25 cellular contexts compared by ENCODE assay signal in the genomic region with DNA sequence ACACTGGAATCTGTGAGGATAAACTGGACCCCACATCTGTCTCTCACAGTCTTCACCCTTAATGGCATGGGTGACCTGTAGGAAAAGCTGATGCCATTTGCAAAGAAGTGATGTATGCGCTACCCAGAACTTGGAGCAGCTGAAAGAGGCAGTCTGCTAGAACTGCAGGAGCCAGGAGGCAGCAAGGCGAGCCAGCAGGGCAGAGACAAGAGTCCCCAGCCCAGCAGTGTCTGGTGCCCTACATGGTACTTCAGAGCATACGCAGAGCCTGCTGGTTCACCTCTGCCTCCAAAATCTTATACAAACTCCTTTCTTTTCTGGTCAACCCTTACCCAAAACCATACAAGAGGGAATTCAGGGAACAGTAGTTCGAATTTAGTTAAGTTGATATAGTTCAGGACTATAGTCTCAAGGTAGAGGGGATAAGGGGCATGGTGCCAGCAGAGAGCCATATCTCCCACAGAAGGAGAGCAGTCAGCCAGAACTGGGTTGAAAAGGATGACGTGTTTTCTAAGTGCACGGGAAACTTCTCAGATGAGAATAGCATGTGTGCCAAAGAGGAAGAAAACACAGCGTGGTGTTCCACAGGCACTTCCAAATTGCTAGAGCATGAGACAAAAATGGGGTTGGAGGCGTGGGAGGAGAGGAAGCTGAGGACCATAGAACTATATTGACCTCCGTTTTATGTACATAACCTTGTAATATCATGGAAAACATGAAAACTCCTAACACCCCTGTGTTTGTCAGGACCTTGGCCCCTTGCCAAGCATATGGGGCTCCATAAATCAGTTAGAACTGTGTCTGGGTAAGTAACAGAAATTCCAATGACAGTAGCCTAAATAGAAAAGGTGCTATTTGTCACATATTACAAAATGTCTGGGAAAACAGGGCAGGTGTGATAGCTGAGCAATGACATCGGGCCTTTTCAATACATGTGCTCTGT.
A peak's percentile ranks its signal among the peaks of the same experiment; 100 is the strongest.
DNase-seq lines count a peak whose midpoint lies in the region; ATAC-seq and TF ChIP-seq lines count a peak whose summit lies in the region.
"Had no signal": no experiment of that assay in that cellular context is flagged by ENCODE, and none has a peak within 500 bp of the region (broad histone marks: within the 10 kb centered on the region; RNA-seq: fewer than 3 reads in every experiment).

No MANE protein-coding gene starts in this region.

- no peaks in the 10 kb centered on the region for H3K4me1 Mint-ChIP-seq in activated T-helper 17 cell treated with anti-CD3 and anti-CD28 coated beads, Interleukin-2, amount 50 U/mL, for 72 hours
- no peaks in the 10 kb centered on the region for H3K4me1 Mint-ChIP-seq in activated naive CD8-positive, alpha-beta T cell treated with anti-CD3 and anti-CD28 coated beads, Interleukin-2, amount 50 U/mL, for 24 hours
- H3K4me1 Mint-ChIP-seq: activated naive CD8-positive, alpha-beta T cell treated with anti-CD3 and anti-CD28 coated beads, Interleukin-2, amount 10 ng/mL, durations not matched to agents 7 days and 5 days; memory B cell; T-helper 17 cell; WTC11 had no signal

- no peak for TF ChIP-seq POLR2A in thyroid gland (IDR thresholded peaks at IDR 0.05)

- no peak overlapping the region for H2AFZ ChIP-seq in SK-N-SH (ENCODE audit: low read depth)

- no peak overlapping the region for H3K27ac Mint-ChIP-seq in activated T-helper 17 cell treated with anti-CD3 and anti-CD28 coated beads, Interleukin-2, amount 50 U/mL, for 72 hours
- H3K27ac Mint-ChIP-seq in activated naive CD8-positive, alpha-beta T cell treated with anti-CD3 and anti-CD28 coated beads, Interleukin-2, amount 50 U/mL, for 24 hours, result no peak overlapping the region
- H3K27ac Mint-ChIP-seq: activated CD8-positive, alpha-beta T cell treated with anti-CD3 and anti-CD28 coated beads for 36 hours; activated naive CD8-positive, alpha-beta T cell treated with anti-CD3 and anti-CD28 coated beads, Interleukin-2, amount 10 ng/mL, durations not matched to agents 7 days and 5 days; memory B cell; natural killer cell treated with Interleukin-12 subunit alpha and Interleukin-12 subunit beta and Interleukin-15 and Interleukin-18, amount 100 ng/mL, for 72 hours; T-helper 17 cell; WTC11 had no signal

- H3K4me1 ChIP-seq in SK-N-SH (ENCODE audit: control insufficient read depth in 1 of 2, insufficient read depth in 2 of 2, low read depth in 1 of 2, low read length in 1 of 2) (peaks cover 0 to 7% of the 10 kb centered on the region in 2 experiments; a peak in 1 of 4 replicates), ascending aorta (peaks cover 5 to 15% of the 10 kb centered on the region in 2 donors), thyroid gland (peaks cover 16 to 23% of the 10 kb centered on the region in 2 donors)
- H3K4me1 ChIP-seq: BLaER1 had no signal

- DNase-seq in SK-N-SH (peak; percentile 12), ascending aorta (ENCODE audit: low spot score in 2 of 2) (no peak), kidney glomerular epithelial cell (lab: John Stamatoyannopoulos, UW) (peak; percentile 34), thyroid gland (peak; percentile 81 to 87), T1000 (lab: John Stamatoyannopoulos, UW) (no peak)
- DNase-seq in activated naive CD8-positive, alpha-beta T cell treated with anti-CD3 and anti-CD28 coated beads, Interleukin-2, amount 50 U/mL, for 24 hours, result no peak
- DNase-seq: 8988T; activated CD8-positive, alpha-beta T cell treated with anti-CD3 and anti-CD28 coated beads for 36 hours; activated naive CD8-positive, alpha-beta T cell treated with anti-CD3 and anti-CD28 coated beads, Interleukin-2, amount 10 ng/mL, durations not matched to agents 7 days and 5 days; central memory CD4-positive, alpha-beta T cell; effector CD8-positive, alpha-beta T cell; glutamatergic neuron; NCI-H1436 treated with DMSO at 0.1 percent for 48 hours; NCI-H510A treated with DMSO at 0.1 percent for 48 hours; SIG-M5; stimulated activated CD4-positive, alpha-beta T cell treated with anti-CD3 and anti-CD28 coated beads, Interleukin-12 subunit alpha, Interleukin-12 subunit beta, amount 100 ng/mL, for 4 hours; T-helper 17 cell had no signal

- H3K9me3 ChIP-seq in SK-N-SH (no peaks in the 10 kb centered on the region), ascending aorta (no peaks in the 10 kb centered on the region), thyroid gland (no peaks in the 10 kb centered on the region)
- H3K9me3 ChIP-seq: BLaER1, esophagus muscularis mucosa had no signal

- H3K4me3 Mint-ChIP-seq in activated T-helper 17 cell treated with anti-CD3 and anti-CD28 coated beads, Interleukin-2, amount 50 U/mL, for 72 hours, result no peak overlapping the region
- H3K4me3 Mint-ChIP-seq in activated naive CD8-positive, alpha-beta T cell treated with anti-CD3 and anti-CD28 coated beads, Interleukin-2, amount 50 U/mL, for 24 hours, result no peak overlapping the region
- H3K4me3 Mint-ChIP-seq: activated CD8-positive, alpha-beta T cell treated with anti-CD3 and anti-CD28 coated beads for 36 hours; activated naive CD8-positive, alpha-beta T cell treated with anti-CD3 and anti-CD28 coated beads, Interleukin-2, amount 10 ng/mL, durations not matched to agents 7 days and 5 days; memory B cell; natural killer cell treated with Interleukin-12 subunit alpha and Interleukin-12 subunit beta and Interleukin-15 and Interleukin-18, amount 100 ng/mL, for 72 hours; T-helper 17 cell; WTC11 had no signal

- no peaks in the 10 kb centered on the region for H3K36me3 Mint-ChIP-seq in activated T-helper 17 cell treated with anti-CD3 and anti-CD28 coated beads, Interleukin-2, amount 50 U/mL, for 72 hours (ENCODE audit: low read depth)
- no peaks in the 10 kb centered on the region for H3K36me3 Mint-ChIP-seq in activated naive CD8-positive, alpha-beta T cell treated with anti-CD3 and anti-CD28 coated beads, Interleukin-2, amount 50 U/mL, for 24 hours (ENCODE audit: low read depth)
- H3K36me3 Mint-ChIP-seq: activated naive CD8-positive, alpha-beta T cell treated with anti-CD3 and anti-CD28 coated beads, Interleukin-2, amount 10 ng/mL, durations not matched to agents 7 days and 5 days; memory B cell; natural killer cell treated with Interleukin-12 subunit alpha and Interleukin-12 subunit beta and Interleukin-15 and Interleukin-18, amount 100 ng/mL, for 72 hours had no signal

- H3K27ac ChIP-seq in SK-N-SH (ENCODE audit: low read depth in 2 of 2, low read length in 1 of 2) (no peak overlapping the region), ascending aorta (peak overlapping the region; percentile 53 to 68), thyroid gland (peak overlapping the region; percentile 57 to 78 (median 65))
- H3K27ac ChIP-seq: BLaER1, tibial nerve had no signal

- H3K79me2 ChIP-seq in SK-N-SH (ENCODE audit: insufficient read depth), result no peaks in the 10 kb centered on the region

- H3K9ac ChIP-seq in SK-N-SH, result no peak overlapping the region
- H3K9ac ChIP-seq: BLaER1 had no signal

- TF ChIP-seq RAD21 in SK-N-SH (IDR thresholded peaks at IDR 0.05; ENCODE audit: low read length), result no peak

- no peaks in the 10 kb centered on the region for H3K36me3 ChIP-seq in SK-N-SH (replicated peaks in 1 of 2; ENCODE audit: control insufficient read depth in 1 of 2, insufficient read depth in 2 of 2, low read length in 1 of 2)
- H3K36me3 ChIP-seq in ascending aorta, result no peaks in the 10 kb centered on the region
- H3K36me3 ChIP-seq in thyroid gland, result no peaks in the 10 kb centered on the region
- H3K36me3 ChIP-seq: BLaER1, esophagus muscularis mucosa, tibial nerve had no signal

- POLR2A ChIA-PET in SK-N-SH (lab: Yijun Ruan, JAX), result interaction anchor here (0.6 kb wide), 1 partner anchor 100 kb away, joined by 3 read pairs; no protein-coding TSS in a partner anchor

- no peak for TF ChIP-seq EP300 in SK-N-SH (IDR thresholded peaks at IDR 0.05; ENCODE audit: borderline replicate concordance in 1 of 2, low read depth in 1 of 2, low read length in 1 of 2)

- no peak overlapping the region for H3K4me2 ChIP-seq in SK-N-SH
- H3K4me2 ChIP-seq: BLaER1 had no signal

- H4K20me1 ChIP-seq in SK-N-SH (ENCODE audit: insufficient read depth), result no peaks in the 10 kb centered on the region
- H4K20me1 ChIP-seq: BLaER1 had no signal

- peaks cover 5% of the 10 kb centered on the region for H3K9me3 Mint-ChIP-seq in activated T-helper 17 cell treated with anti-CD3 and anti-CD28 coated beads, Interleukin-2, amount 50 U/mL, for 72 hours
- peaks cover 15% of the 10 kb centered on the region for H3K9me3 Mint-ChIP-seq in activated naive CD8-positive, alpha-beta T cell treated with anti-CD3 and anti-CD28 coated beads, Interleukin-2, amount 50 U/mL, for 24 hours
- H3K9me3 Mint-ChIP-seq: activated CD8-positive, alpha-beta T cell treated with anti-CD3 and anti-CD28 coated beads for 36 hours; memory B cell; natural killer cell treated with Interleukin-12 subunit alpha and Interleukin-12 subunit beta and Interleukin-15 and Interleukin-18, amount 100 ng/mL, for 72 hours had no signal

- ATAC-seq in SK-N-SH treated with all-trans-retinoic acid at 6 μM for 48 hours, result no peak
- ATAC-seq in activated T-helper 17 cell treated with anti-CD3 and anti-CD28 coated beads, Interleukin-2, amount 50 U/mL, for 72 hours (replicated peaks), result no peak
- no peak for ATAC-seq in activated naive CD8-positive, alpha-beta T cell treated with anti-CD3 and anti-CD28 coated beads, Interleukin-2, amount 50 U/mL, for 24 hours
- ATAC-seq: activated CD8-positive, alpha-beta T cell treated with anti-CD3 and anti-CD28 coated beads for 36 hours; natural killer cell treated with Interleukin-12 subunit alpha and Interleukin-12 subunit beta and Interleukin-15 and Interleukin-18, amount 100 ng/mL, for 72 hours; T-helper 17 cell had no signal

- H3K4me3 ChIP-seq in SK-N-SH (ENCODE audit: low read depth in 2 of 2, low read length in 1 of 2) (no peak overlapping the region), ascending aorta (no peak overlapping the region), thyroid gland (replicated peaks in 1 of 3) (no peak overlapping the region)
- H3K4me3 ChIP-seq: BLaER1, esophagus muscularis mucosa, tibial nerve had no signal

- CTCF ChIA-PET in SK-N-SH (lab: Yijun Ruan, JAX), result interaction anchor here (0.9 to 1.7 kb wide), 5 partner anchors 8 to 99 kb away, joined by 3 to 5 read pairs (median 3); no protein-coding TSS in a partner anchor

- intact Hi-C loops in ascending aorta (cut with DNase I) (no loop called here), thyroid gland (cut with DNase I) (no loop called here)

- no peak for TF ChIP-seq CTCF in SK-N-SH (IDR thresholded peaks at IDR 0.05)
- no peak for TF ChIP-seq CTCF in ascending aorta (IDR thresholded peaks at IDR 0.05)
- TF ChIP-seq CTCF in thyroid gland (IDR thresholded peaks at IDR 0.05), result no peak

- no peaks in the 10 kb centered on the region for H3K9me2 ChIP-seq in SK-N-SH

- H3K27me3 ChIP-seq in SK-N-SH (ENCODE audit: insufficient read depth) (no peaks in the 10 kb centered on the region), ascending aorta (no peaks in the 10 kb centered on the region), thyroid gland (no peaks in the 10 kb centered on the region)
- H3K27me3 ChIP-seq: BLaER1, esophagus muscularis mucosa, tibial nerve had no signal

- no peaks in the 10 kb centered on the region for H3K27me3 Mint-ChIP-seq in activated T-helper 17 cell treated with anti-CD3 and anti-CD28 coated beads, Interleukin-2, amount 50 U/mL, for 72 hours
- no peaks in the 10 kb centered on the region for H3K27me3 Mint-ChIP-seq in activated naive CD8-positive, alpha-beta T cell treated with anti-CD3 and anti-CD28 coated beads, Interleukin-2, amount 50 U/mL, for 24 hours
- H3K27me3 Mint-ChIP-seq: activated CD8-positive, alpha-beta T cell treated with anti-CD3 and anti-CD28 coated beads for 36 hours; activated naive CD8-positive, alpha-beta T cell treated with anti-CD3 and anti-CD28 coated beads, Interleukin-2, amount 10 ng/mL, durations not matched to agents 7 days and 5 days; T-helper 17 cell had no signal

- WGBS in SK-N-SH (ENCODE audit: low lambda C conversion rate), result 26% methylated on average over 10 of the region's 10 CpGs
- WGBS in thyroid gland, 2 donors, result 18 to 26% methylated on average over 10 of the region's 10 CpGs

- H3F3A ChIP-seq in SK-N-SH (replicated peaks; ENCODE audit: insufficient read depth), result no peaks in the 10 kb centered on the region

Comparison
In these comparisons a context has a peak if more than half of its experiments do, and no peak if none do; other contexts are left out.
1. DNase-seq: peak in SK-N-SH (single experiment), kidney glomerular epithelial cell (single experiment) and thyroid gland (2 of 2); none in ascending aorta (0 of 2), T1000 (single experiment) and activated naive CD8-positive, alpha-beta T cell treated with anti-CD3 and anti-CD28 coated beads, Interleukin-2, amount 50 U/mL, for 24 hours (single experiment).
2. H3K27ac ChIP-seq: peak in ascending aorta (2 of 2) and thyroid gland (3 of 3); none in SK-N-SH (0 of 2).